ENCODE assay signal across 28 cellular contexts in the genomic region with DNA sequence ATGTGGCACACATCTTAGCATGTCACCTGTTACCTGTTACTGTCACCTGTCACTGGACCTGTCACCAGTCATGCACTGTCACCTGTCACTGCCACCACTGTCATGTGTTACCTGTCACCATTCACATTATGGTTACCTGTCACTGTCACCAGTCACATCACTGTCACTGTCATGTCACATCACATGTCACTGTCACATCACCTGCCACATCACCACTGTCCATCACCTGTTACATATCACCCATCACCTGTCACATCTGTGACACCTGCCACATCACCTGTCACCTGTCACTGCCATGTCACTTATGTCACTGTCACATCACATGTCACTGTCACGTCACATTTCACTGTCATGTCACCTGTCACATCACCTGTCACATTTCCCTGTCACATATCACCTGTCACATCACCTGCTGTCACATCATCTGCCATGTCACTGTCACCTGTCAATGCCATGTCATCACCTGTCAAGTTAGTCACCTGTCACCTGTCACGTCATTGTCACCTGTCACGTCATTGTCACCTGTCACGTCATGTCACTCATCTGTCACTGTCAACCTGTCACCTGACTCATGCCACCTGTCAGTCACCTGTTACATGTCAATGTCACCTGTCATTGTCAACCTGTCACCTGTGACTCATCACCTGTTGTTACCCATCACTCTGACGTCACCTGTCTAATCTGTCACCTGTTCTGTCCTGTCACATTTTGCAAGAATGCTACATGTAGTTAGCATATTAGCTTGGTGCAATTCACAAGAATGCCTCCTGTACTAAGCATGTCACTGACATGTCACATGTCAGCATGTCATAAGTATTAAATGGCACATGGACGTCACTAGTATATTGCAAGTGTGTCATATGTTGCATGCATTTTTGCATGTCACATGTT. TPM values are rescaled to one million over a fixed set of nuclear protein-coding genes. Genes with fewer than 3 reads are reported as not detected.
DNase-seq lines count a peak whose midpoint lies in the region; ATAC-seq, FAIRE-seq and TF ChIP-seq lines count a peak whose summit lies in the region.
"Had no signal": no experiment of that assay in that cellular context is flagged by ENCODE, and none has a peak within 500 bp of the region (broad histone marks: within the 10 kb centered on the region; RNA-seq: fewer than 3 reads in every experiment).

No MANE protein-coding gene starts in this region.

- H3K36me3 ChIP-seq in HCT116 (ENCODE audit: control insufficient read depth in 1 of 2, insufficient read depth in 2 of 2, low read length in 2 of 2), result no peaks in the 10 kb centered on the region
- H3K36me3 ChIP-seq: SJCRH30 had no signal

- H3K27ac ChIP-seq in A549 (no peak overlapping the region), HCT116 (ENCODE audit: low read depth, low read length) (no peak overlapping the region)
- H3K27ac ChIP-seq: SJCRH30 had no signal

- POLR2A ChIA-PET in A549 (lab: Yijun Ruan, JAX), result no interaction called here
- POLR2A ChIA-PET in HCT116 (lab: Charles Lee), result no interaction called here

- WGBS in A549 (ENCODE audit: missing lambda C conversion rate), result 83% methylated on average over 6 of the region's 6 CpGs

- RAD21 ChIA-PET in HCT116 (lab: Charles Lee; ENCODE audit: low non-redundant PET in 1 of 2, low total read pairs in 2 of 2, uncharacterized antibody in 2 of 2, unreplicated experiment in 2 of 2), result no interaction called here

- H3K4me2 ChIP-seq in A549 (no peak overlapping the region), HCT116 (ENCODE audit: low read length) (no peak overlapping the region)

- H3K9me3 ChIP-seq in A549 (no peaks in the 10 kb centered on the region), HCT116 (ENCODE audit: control insufficient read depth in 1 of 2, insufficient read depth in 1 of 2, low read depth in 1 of 2, low read length in 2 of 2) (peaks cover 0 to 18% of the 10 kb centered on the region in 2 experiments; a peak in 1 of 4 replicates)
- H3K9me3 ChIP-seq: SJCRH30 had no signal

- ATAC-seq in A549, result no peak
- ATAC-seq in HCT116, result no peak
- ATAC-seq in GM21825 (IDR thresholded peaks at IDR 0.05; ENCODE audit: unreplicated experiment), result no peak
- no peak for ATAC-seq in HG03460 (IDR thresholded peaks at IDR 0.05; ENCODE audit: unreplicated experiment)
- ATAC-seq: stimulated activated naive CD8-positive, alpha-beta T cell treated with anti-CD3 and anti-CD28 coated beads, Interleukin-15, Interleukin-2, amounts not matched to agents 100 U/mL and 50 U/mL, for 24 hours had no signal

- FAIRE-seq in A549 (lab: Jason Lieb, UNC), result no peak
- FAIRE-seq: RCC 7860 had no signal

- BruUV-seq in HCT116 (replicated peaks; lab: Mats Ljungman, UMichigan), result no TSS peak

- H3K4me1 Mint-ChIP-seq in brain, result peaks cover 27% of the 10 kb centered on the region
- peaks cover 33% of the 10 kb centered on the region for H3K4me1 Mint-ChIP-seq in nephron progenitor cell
- H3K4me1 Mint-ChIP-seq: B cell; central memory CD8-positive, alpha-beta T cell had no signal

- H3K4me1 ChIP-seq in A549 (peaks cover 39% of the 10 kb centered on the region), HCT116 (ENCODE audit: control insufficient read depth in 1 of 2, insufficient read depth in 2 of 2, low read length in 2 of 2) (peaks cover 8 to 12% of the 10 kb centered on the region in 2 experiments; a peak in 2 of 4 replicates)
- H3K4me1 ChIP-seq: SJCRH30 had no signal

- intact Hi-C loops in HCT116 (cut with micrococcal nuclease), result no loop called here

- TF ChIP-seq EP300 in A549 (IDR thresholded peaks at IDR 0.05), result no peak

- CTCF ChIA-PET in A549 (lab: Yijun Ruan, JAX), result no interaction called here
- CTCF ChIA-PET in HCT116 (lab: Charles Lee), result no interaction called here

- TF ChIP-seq POLR2A in A549 (IDR thresholded peaks at IDR 0.05; ENCODE audit: low read length) (no peak), HCT116 (IDR thresholded peaks at IDR 0.05; ENCODE audit: borderline replicate concordance, extremely low read depth, insufficient read depth, insufficient read length) (no peak)

- H3K9ac ChIP-seq in HCT116 (ENCODE audit: low read length), result no peak overlapping the region

- H3K9me2 ChIP-seq in HCT116 (ENCODE audit: insufficient read depth), result no peaks in the 10 kb centered on the region

- TF ChIP-seq CTCF in A549 (IDR thresholded peaks at IDR 0.05), result no peak
- TF ChIP-seq CTCF in HCT116 (IDR thresholded peaks at IDR 0.05 in 2 of 3, conservative IDR thresholded peaks at IDR 0.05 in 1 of 3; ENCODE audit: borderline replicate concordance in 1 of 3, insufficient read depth in 1 of 3, low read depth in 2 of 3, low read length in 2 of 3), result no peak
- TF ChIP-seq CTCF in brain (conservative IDR thresholded peaks at IDR 0.05), result no peak
- TF ChIP-seq CTCF in nephron progenitor cell (IDR thresholded peaks at IDR 0.05), result no peak

- no peak overlapping the region for H3K4me3 ChIP-seq in A549
- H3K4me3 ChIP-seq in HCT116 (replicated peaks in 1 of 2; ENCODE audit: low read depth in 1 of 2, low read length in 2 of 2), result no peak overlapping the region
- H3K4me3 ChIP-seq: SJCRH30 had no signal

- H3K9me3 Mint-ChIP-seq in brain, result peaks cover 0 to 10% (median 7%) of the 10 kb centered on the region in 5 experiments
- peaks cover 10% of the 10 kb centered on the region for H3K9me3 Mint-ChIP-seq in nephron progenitor cell
- H3K9me3 Mint-ChIP-seq: activated naive CD4-positive, alpha-beta T cell treated with anti-CD3 and anti-CD28 coated beads, Interleukin-2, amount 50 U/mL, for 24 hours; central memory CD8-positive, alpha-beta T cell; memory B cell had no signal

- no peaks in the 10 kb centered on the region for H4K20me1 ChIP-seq in HCT116 (ENCODE audit: insufficient read depth)

- no peaks in the 10 kb centered on the region for H3K27me3 ChIP-seq in HCT116 (ENCODE audit: insufficient read depth, low read length)
- H3K27me3 ChIP-seq: SJCRH30 had no signal

- no peak for TF ChIP-seq RAD21 in A549 (conservative IDR thresholded peaks at IDR 0.05 in 1 of 2, IDR thresholded peaks at IDR 0.05 in 1 of 2)
- no peak for TF ChIP-seq RAD21 in HCT116 (IDR thresholded peaks at IDR 0.05; ENCODE audit: low read depth)

- DNase-seq in A549 (ENCODE audit: low read depth in 1 of 2, low spot score in 1 of 2), result no peak
- no peak for DNase-seq in HCT116 (ENCODE audit: low read depth, low spot score)
- no peak for DNase-seq in nephron progenitor cell
- DNase-seq in activated gamma-delta T cell (lab: John Stamatoyannopoulos, UW), result no peak
- DNase-seq in DMS153 treated with DMSO at 0.1 percent for 48 hours (lab: John Stamatoyannopoulos, UW; ENCODE audit: unreplicated experiment), result no peak
- DNase-seq: activated CD4-positive, alpha-beta T cell treated with anti-CD3 and anti-CD28 coated beads, Interleukin-2, amount 50 U/mL, for 4 hours; activated CD4-positive, CD25-positive, alpha-beta regulatory T cell; activated CD8-positive, alpha-beta memory T cell treated with anti-CD3 and anti-CD28 coated beads, Interleukin-2, amount 50 U/mL, for 4 hours; aorta; dermis blood vessel endothelial cell; DND-41; GOT3; NCI-H1105 treated with DMSO at 0.1 percent for 48 hours; NCI-H2081; NCI-H345; occipital lobe; SJCRH30; stimulated activated naive CD8-positive, alpha-beta T cell treated with anti-CD3 and anti-CD28 coated beads, Interleukin-15, Interleukin-2, amounts not matched to agents 100 U/mL and 50 U/mL, for 24 hours; T-helper 1 cell had no signal

- no peaks in the 10 kb centered on the region for H3K79me2 ChIP-seq in HCT116 (ENCODE audit: insufficient read depth, low read length)

- peaks cover 7% of the 10 kb centered on the region for H3K27me3 Mint-ChIP-seq in brain
- no peaks in the 10 kb centered on the region for H3K27me3 Mint-ChIP-seq in nephron progenitor cell (ENCODE audit: low read depth, poor library complexity)
- H3K27me3 Mint-ChIP-seq: activated naive CD4-positive, alpha-beta T cell treated with anti-CD3 and anti-CD28 coated beads, Interleukin-2, amount 50 U/mL, for 24 hours; B cell; central memory CD8-positive, alpha-beta T cell; memory B cell had no signal

- H3K27ac Mint-ChIP-seq in brain (peak overlapping the region in 4 of 5 experiments; percentile 8 to 37 (median 20)), nephron progenitor cell (peak overlapping the region; percentile 12)
- H3K27ac Mint-ChIP-seq: activated naive CD4-positive, alpha-beta T cell treated with anti-CD3 and anti-CD28 coated beads, Interleukin-2, amount 50 U/mL, for 24 hours; B cell; memory B cell had no signal

- H3K4me3 Mint-ChIP-seq in brain (peak overlapping the region in 2 of 5 experiments; percentile 7 to 22), nephron progenitor cell (no peak overlapping the region)
- H3K4me3 Mint-ChIP-seq: activated naive CD4-positive, alpha-beta T cell treated with anti-CD3 and anti-CD28 coated beads, Interleukin-2, amount 50 U/mL, for 24 hours; B cell; central memory CD8-positive, alpha-beta T cell; memory B cell had no signal

- H2AFZ ChIP-seq in HCT116 (ENCODE audit: low read depth, low read length, poor library complexity, severe bottlenecking), result no peak overlapping the region

- H3K36me3 Mint-ChIP-seq in brain, result no peaks in the 10 kb centered on the region
- H3K36me3 Mint-ChIP-seq in nephron progenitor cell (ENCODE audit: low read depth), result no peaks in the 10 kb centered on the region
- H3K36me3 Mint-ChIP-seq: activated naive CD4-positive, alpha-beta T cell treated with anti-CD3 and anti-CD28 coated beads, Interleukin-2, amount 50 U/mL, for 24 hours had no signal

TF ChIP-seq in HCT116, 20 proteins besides CTCF, POLR2A, EP300 and RAD21:
- TF ChIP-seq EZH2phosphoT487 (IDR thresholded peaks at IDR 0.05; ENCODE audit: borderline replicate concordance) (no peak), SIN3A (IDR thresholded peaks at IDR 0.05; ENCODE audit: low read depth) (0 out of 2 replicates have a peak, but pooled peaks have one; percentile 25), POLR2AphosphoS5 (IDR thresholded peaks at IDR 0.05; ENCODE audit: low read depth, low read length) (no peak)
TF ChIP-seq in HCT116: peak in this region for 1.

RNA-seq across cellular contexts. Expression of a gene that starts 29.0 kb away (rescaled TPM):
- polyA plus RNA-seq in A549 (2011; rRNA removed), result 94.2 and 97.8 TPM in 2 replicates
- polyA plus RNA-seq in A549 (2012; cell fraction: cytosol; rRNA removed), result 189 and 215 TPM in 2 replicates
- 123 and 143 TPM in 2 replicates for polyA plus RNA-seq in A549 (2012; cell fraction: nucleus; rRNA removed)
- polyA plus RNA-seq in A549 (2017; fragmentation: RNase III; extraction: RNeasy Plus Mini Kit Qiagen cat#74134 plus additional on column Dnase treatment), result 93.4 to 104 TPM (median 97.5 TPM) in 3 replicates
- polyA minus RNA-seq in A549 (2011; rRNA and poly(A)+ RNA removed), result 60.9 and 63.7 TPM in 2 replicates
- 10.4 TPM for total RNA-seq in HCT116 (2021; ENCODE audit: unreplicated experiment)
- polyA plus RNA-seq in HCT116 (2012), result 9.7 and 12.2 TPM in 2 replicates
- polyA plus RNA-seq in brain (ENCODE audit: insufficient read depth, low read depth, low replicate concordance), result 13.0 TPM
- total RNA-seq: MCF 10A had no signal
